Comparison of ENCODE assay signal across 2 cellular contexts in genomic region chr10:72932259-72933015, GRCh38.
TF ChIP-seq lines count a peak whose summit lies in the region.

No MANE protein-coding gene starts in this region.

TF ChIP-seq in IMR-90, 13 proteins besides CTCF, POLR2A, EP300 and RAD21:
- no peak for TF ChIP-seq MAZ (IDR thresholded peaks at IDR 0.05; ENCODE audit: borderline replicate concordance, low read depth, low read length)
- TF ChIP-seq RCOR1 (IDR thresholded peaks at IDR 0.05; ENCODE audit: insufficient replicate concordance, low read length) = no peak
- no peak for TF ChIP-seq BHLHE40 (IDR thresholded peaks at IDR 0.05; ENCODE audit: low read depth, low read length)
- no peak for TF ChIP-seq USF2 (IDR thresholded peaks at IDR 0.05; ENCODE audit: low read depth, low read length)
- no peak for TF ChIP-seq FOS (IDR thresholded peaks at IDR 0.05; ENCODE audit: low read depth, low read length)
- no peak for TF ChIP-seq SMC3 (IDR thresholded peaks at IDR 0.05; ENCODE audit: low read depth, low read length)
- TF ChIP-seq RFX5 (IDR thresholded peaks at IDR 0.05; ENCODE audit: low read depth, low read length) = no peak
- no peak for TF ChIP-seq CEBPB (IDR thresholded peaks at IDR 0.05; ENCODE audit: low read depth, low read length)
- no peak for TF ChIP-seq CHD1 (IDR thresholded peaks at IDR 0.05; ENCODE audit: low read depth, low read length)
- TF ChIP-seq MXI1 (IDR thresholded peaks at IDR 0.05; ENCODE audit: borderline replicate concordance, low read depth, low read length) = no peak
- TF ChIP-seq NFE2L2 (IDR thresholded peaks at IDR 0.05; ENCODE audit: low read depth, low read length) = no peak
- TF ChIP-seq MAFK (IDR thresholded peaks at IDR 0.05; ENCODE audit: low read depth, low read length) = no peak
TF ChIP-seq in IMR-90: peak in this region for 0.

TF ChIP-seq in K562, 482 proteins besides CTCF, POLR2A, EP300 and RAD21:
- TF ChIP-seq TSHZ1 (CRISPR knock-in tag; IDR thresholded peaks at IDR 0.05) = no peak
- no peak for TF ChIP-seq ZNF124 (CRISPR knock-in tag; IDR thresholded peaks at IDR 0.05)
- no peak for TF ChIP-seq RHOXF2B (CRISPR knock-in tag; conservative IDR thresholded peaks at IDR 0.05)
- TF ChIP-seq THAP12 (CRISPR knock-in tag; IDR thresholded peaks at IDR 0.05) = no peak
- TF ChIP-seq ZBTB8A (IDR thresholded peaks at IDR 0.05; ENCODE audit: partially characterized antibody) = no peak
- no peak for TF ChIP-seq CBX1 (IDR thresholded peaks at IDR 0.05; ENCODE audit: low read depth)
- TF ChIP-seq SMAD1 (IDR thresholded peaks at IDR 0.05; ENCODE audit: low read depth, low read length, partially characterized antibody) = no peak
- no peak for TF ChIP-seq ZBTB2 (IDR thresholded peaks at IDR 0.05)
- TF ChIP-seq HNRNPL (IDR thresholded peaks at IDR 0.05; ENCODE audit: low read depth, low read length) = no peak
- TF ChIP-seq ZNF41 (CRISPR knock-in tag; conservative IDR thresholded peaks at IDR 0.05) = no peak
- TF ChIP-seq CBX5 (IDR thresholded peaks at IDR 0.05; ENCODE audit: borderline replicate concordance, low read depth) = no peak
- TF ChIP-seq ASH1L (IDR thresholded peaks at IDR 0.05; ENCODE audit: borderline replicate concordance, low read depth, partially characterized antibody) = no peak
- no peak for TF ChIP-seq MTA2 (IDR thresholded peaks at IDR 0.05; ENCODE audit: low read depth)
- TF ChIP-seq TCFL5 (CRISPR knock-in tag; conservative IDR thresholded peaks at IDR 0.05) = no peak
- TF ChIP-seq ZNF444 (CRISPR knock-in tag; IDR thresholded peaks at IDR 0.05) = no peak
- TF ChIP-seq BCOR (IDR thresholded peaks at IDR 0.05) = no peak
- TF ChIP-seq ZC3H11A (IDR thresholded peaks at IDR 0.05; ENCODE audit: low read depth, low read length) = no peak
- no peak for TF ChIP-seq IRF9 (tag; IDR thresholded peaks at IDR 0.05)
